8 cellular contexts compared by ENCODE assay signal in the genomic region with DNA sequence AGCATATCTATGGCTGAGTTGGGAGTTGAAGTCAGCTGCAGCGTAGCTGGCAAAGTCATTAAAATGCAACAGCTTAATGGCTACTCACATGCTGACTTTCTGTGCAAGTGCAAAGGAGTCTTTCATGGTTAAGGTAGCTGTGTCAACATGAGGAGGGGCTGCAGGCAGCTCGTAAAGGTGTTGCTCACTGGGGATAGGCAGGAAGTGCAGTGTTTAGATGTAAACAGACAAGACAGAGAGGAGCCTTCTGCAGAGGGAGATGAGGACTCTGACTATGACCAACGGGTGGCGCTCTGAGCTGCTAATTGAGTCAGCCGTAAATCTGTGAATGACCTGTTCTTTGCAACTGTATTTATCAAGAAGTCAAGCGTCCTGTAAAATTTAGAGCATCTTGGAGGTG. TPM values are rescaled to one million over a fixed set of nuclear protein-coding genes. Genes with fewer than 3 reads are reported as not detected.
DNase-seq lines count a peak whose midpoint lies in the region; ATAC-seq and TF ChIP-seq lines count a peak whose summit lies in the region.

No MANE protein-coding gene starts in this region.

- POLR2A ChIA-PET in MCF 10A (lab: Yijun Ruan, JAX), result interaction anchor here (0.9 to 10.7 kb wide), 10 partner anchors 10 to 302 kb away, joined by 3 to 110 read pairs (median 4); a partner anchor contains a TSS

- no TSS peak for BruUV-seq in MCF 10A (replicated peaks; lab: Mats Ljungman, UMichigan)

- H3K4me1 Mint-ChIP-seq in MCF 10A (ENCODE audit: insufficient read depth, unreplicated experiment), result peaks cover 50% of the 10 kb centered on the region

- peak overlapping the region; percentile 20 for H3K27ac Mint-ChIP-seq in MCF 10A (ENCODE audit: low read depth, unreplicated experiment)

- TF ChIP-seq POLR2A in breast epithelium (IDR thresholded peaks at IDR 0.05) (no peak), testis (IDR thresholded peaks at IDR 0.05) (no peak)

- intact Hi-C loops in MCF 10A (cut with micrococcal nuclease) (loop anchor here (1.0 to 5.0 kb wide), 3 partner anchors 57 to 312 kb away; no protein-coding TSS in a partner anchor), breast epithelium (cut with DNase I; ENCODE audit: low total_unique reads) (no loop called here), testis (cut with DNase I; ENCODE audit: low total_unique reads) (no loop called here)

- H3K4me3 ChIP-seq in breast epithelium (no peak overlapping the region), testis (no peak overlapping the region)

- H3K27ac ChIP-seq in breast epithelium, result no peak overlapping the region
- no peak overlapping the region for H3K27ac ChIP-seq in testis

- no peaks in the 10 kb centered on the region for H3K27me3 ChIP-seq in breast epithelium
- no peaks in the 10 kb centered on the region for H3K27me3 ChIP-seq in testis

- no peaks in the 10 kb centered on the region for H3K36me3 Mint-ChIP-seq in MCF 10A (ENCODE audit: insufficient read depth, unreplicated experiment)

- H3K36me3 ChIP-seq in breast epithelium (no peaks in the 10 kb centered on the region), testis (ENCODE audit: low read depth, missing control alignments) (no peaks in the 10 kb centered on the region)

- 74 to 78% methylated on average over 6 of the region's 6 CpGs for WGBS in testis, 2 donors

- TF ChIP-seq CTCF in MCF 10A (IDR thresholded peaks at IDR 0.05; ENCODE audit: unreplicated experiment), result no peak
- no peak for TF ChIP-seq CTCF in breast epithelium (IDR thresholded peaks at IDR 0.05)
- no peak for TF ChIP-seq CTCF in testis (IDR thresholded peaks at IDR 0.05)

- CTCF ChIA-PET in MCF 10A (lab: Yijun Ruan, JAX), result interaction anchor here (0.6 to 4.5 kb wide), 18 partner anchors 8 to 686 kb away, joined by 3 to 62 read pairs (median 5); a partner anchor contains a TSS

- no peaks in the 10 kb centered on the region for H3K9me3 ChIP-seq in breast epithelium
- H3K9me3 ChIP-seq in testis, result no peaks in the 10 kb centered on the region

- H3K4me3 Mint-ChIP-seq in MCF 10A (ENCODE audit: unreplicated experiment), result no peak overlapping the region

- DNase-seq in MCF 10A (ENCODE audit: unreplicated experiment) (peak; percentile 60), breast epithelium (ENCODE audit: low spot score in 2 of 2) (no peak), NCI-H2227 treated with DMSO at 0.1 percent for 48 hours (lab: John Stamatoyannopoulos, UW) (peak; percentile 86), testis (peak; percentile 59), T-helper 1 cell (no peak)

- H3K4me1 ChIP-seq in breast epithelium (peaks cover 0 to 15% of the 10 kb centered on the region in 2 donors), testis (peaks cover 17% of the 10 kb centered on the region)

- ATAC-seq in esophagus mucosa, result peak; percentile 25
- ATAC-seq in HG02642 (IDR thresholded peaks at IDR 0.05; ENCODE audit: poor library complexity, unreplicated experiment), result no peak
- ATAC-seq in GM18520 (IDR thresholded peaks at IDR 0.05; ENCODE audit: unreplicated experiment), result no peak

- no peaks in the 10 kb centered on the region for H3K9me3 Mint-ChIP-seq in MCF 10A (ENCODE audit: unreplicated experiment)

- no peaks in the 10 kb centered on the region for H3K27me3 Mint-ChIP-seq in MCF 10A (ENCODE audit: insufficient read depth, unreplicated experiment)

RNA-seq across cellular contexts. Expression of a gene that starts 22.3 kb away (rescaled TPM):
- total RNA-seq in MCF 10A (2022) (14.7 and 16.4 TPM in 2 replicates), breast epithelium (10 to 100 TPM; 30.7 to 71.4 (median 31.3) TPM), esophagus mucosa (8.7 TPM), testis (1 to 10 TPM; 4.1 to 5.1 TPM)
- polyA plus RNA-seq in testis (ENCODE audit: insufficient read depth, low read depth, low replicate concordance), result 3.3 TPM

Comparison
In these comparisons a context has a peak if more than half of its experiments do, and no peak if none do; other contexts are left out.
1. DNase-seq: peak in MCF 10A (single experiment), NCI-H2227 treated with DMSO at 0.1 percent for 48 hours (single experiment) and testis (single experiment); none in breast epithelium (0 of 2) and T-helper 1 cell (0 of 5).